Comparison of ENCODE assay signal across 8 cellular contexts in the genomic region with DNA sequence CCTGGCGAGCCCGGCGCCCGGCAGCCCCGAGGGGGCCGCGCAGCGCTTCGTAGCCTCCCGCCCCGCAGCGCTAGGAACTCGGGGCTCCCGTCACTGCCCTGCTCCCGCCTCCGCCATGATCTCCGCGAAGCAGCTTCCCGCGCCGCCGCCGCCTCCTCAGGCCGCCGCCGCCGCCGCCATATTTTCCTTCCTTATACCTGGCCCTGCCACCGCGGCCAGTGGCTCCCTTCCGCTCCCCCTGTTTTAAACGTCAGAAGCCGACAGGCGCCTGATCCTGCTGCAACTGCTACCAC. TPM values are rescaled to one million over a fixed set of nuclear protein-coding genes. Genes with fewer than 3 reads are reported as not detected.
DNase-seq lines count a peak whose midpoint lies in the region; ATAC-seq and TF ChIP-seq lines count a peak whose summit lies in the region.

No MANE protein-coding gene starts in this region.

- intact Hi-C loops in Right ventricle myocardium inferior (cut with DNase I) (loop anchor here (5.0 kb wide), 1 partner anchor 1247 kb away; no protein-coding TSS in a partner anchor), cardiac septum (cut with DNase I) (no loop called here), prostate gland (cut with DNase I) (loop anchor here (5.0 kb wide), 1 partner anchor 188 kb away; no protein-coding TSS in a partner anchor)

- POLR2A ChIA-PET in T-cell (lab: Charles Lee), result interaction anchor here (0.8 to 1.2 kb wide), 2 partner anchors 37 to 531 kb away, joined by 3 to 4 read pairs; no protein-coding TSS in a partner anchor

- no peak for TF ChIP-seq POLR2A in prostate gland (IDR thresholded peaks at IDR 0.05)

- H3K4me3 ChIP-seq in foreskin fibroblast (ENCODE audit: low read depth in 1 of 2, low read length in 2 of 2) (peak overlapping the region; percentile 93 to 95), prostate gland (peak overlapping the region; percentile 84 to 98)

- H3K9me3 Mint-ChIP-seq in T-cell, result no peaks in the 10 kb centered on the region

- H3K36me3 ChIP-seq in prostate gland, result no peaks in the 10 kb centered on the region

- peak overlapping the region; percentile 98 to 99 for H3K27ac ChIP-seq in prostate gland

- DNase-seq in Right ventricle myocardium inferior (ENCODE audit: missing footprints), result no peak
- DNase-seq in cardiac septum (ENCODE audit: low spot score), result no peak
- DNase-seq in T-cell, result no peak
- peak in 1 of 2 donors; percentile 6 for DNase-seq in foreskin fibroblast
- DNase-seq in prostate gland (ENCODE audit: low spot score), result no peak
- DNase-seq in inferior parietal cortex (ENCODE audit: extremely low spot score), result no peak
- no peak for DNase-seq in stimulated activated CD4-positive, alpha-beta T cell treated with anti-CD3 and anti-CD28 coated beads, Interleukin-1b, Interleukin-23, amount 100 ng/mL, for 48 hours

- H3K4me3 Mint-ChIP-seq in T-cell, result peak overlapping the region; percentile 97 to 100 (median 100)

- H3K4me1 Mint-ChIP-seq in T-cell, result peaks cover 37 to 39% (median 38%) of the 10 kb centered on the region in 3 donors

- no peaks in the 10 kb centered on the region for H3K27me3 ChIP-seq in prostate gland (replicated peaks; ENCODE audit: insufficient read depth)

- peak overlapping the region; percentile 99 to 100 for H3K27ac Mint-ChIP-seq in T-cell

- no peak for TF ChIP-seq CTCF in foreskin fibroblast (IDR thresholded peaks at IDR 0.05; ENCODE audit: low read depth, low read length)
- no peak for TF ChIP-seq CTCF in prostate gland (IDR thresholded peaks at IDR 0.05)

- CTCF ChIA-PET in T-cell (lab: Charles Lee), result interaction anchor here (0.5 to 0.6 kb wide), 2 partner anchors 22 to 367 kb away, joined by 4 read pairs; no protein-coding TSS in a partner anchor

- ATAC-seq in Right ventricle myocardium inferior (peak; percentile 15), HG03045 (IDR thresholded peaks at IDR 0.05; ENCODE audit: unreplicated experiment) (peak; percentile 28), T-cell (replicated peaks in 1 of 4) (peak; percentile 46 to 52 (median 51))

- H3K36me3 Mint-ChIP-seq in T-cell, result peaks cover 26% of the 10 kb centered on the region

- H3K9me3 ChIP-seq in prostate gland, result no peaks in the 10 kb centered on the region

- no peaks in the 10 kb centered on the region for H3K27me3 Mint-ChIP-seq in T-cell

- WGBS in prostate gland, result under 1% methylated on average over 31 of the region's 34 CpGs

- H3K4me1 ChIP-seq in prostate gland (replicated peaks), result peaks cover 4% of the 10 kb centered on the region

RNA-seq across cellular contexts. Expression of a gene that starts 0.3 kb away (rescaled TPM):
- total RNA-seq in Right ventricle myocardium inferior (47.4 TPM), cardiac septum (45.5 TPM), T-cell (100 to 1,000 TPM; 158 to 200 (median 169) TPM), prostate gland (10 to 100 TPM; 63.4 to 97.2 TPM)
